Comparison of ENCODE assay signal across 15 cellular contexts in the genomic region with DNA sequence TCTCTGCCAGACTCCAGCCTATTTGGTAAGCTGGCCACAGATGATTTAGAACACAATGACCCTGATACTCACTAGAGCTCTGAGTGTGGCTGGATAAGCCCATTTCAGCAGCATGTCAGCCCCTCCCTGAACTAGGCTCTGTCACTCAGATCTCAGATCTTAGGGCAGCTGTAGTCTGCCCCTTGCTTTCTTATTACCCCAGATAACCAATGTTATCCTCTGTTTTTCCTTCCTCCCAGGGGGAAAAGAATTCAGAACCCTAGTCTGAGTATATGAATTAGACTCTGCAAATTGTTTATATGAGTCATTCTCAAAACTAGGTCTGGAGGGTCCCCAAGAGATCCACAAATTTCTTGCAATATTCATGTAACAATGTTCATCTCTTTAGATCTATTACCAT.
DNase-seq lines count a peak whose midpoint lies in the region; ATAC-seq, FAIRE-seq and TF ChIP-seq lines count a peak whose summit lies in the region.
"Had no signal": no experiment of that assay in that cellular context is flagged by ENCODE, and none has a peak within 500 bp of the region (broad histone marks: within the 10 kb centered on the region; RNA-seq: fewer than 3 reads in every experiment).

No MANE protein-coding gene starts in this region.

- TF ChIP-seq CTCF in AG04450 (IDR thresholded peaks at IDR 0.05; ENCODE audit: low read depth, low read length) (no peak), sigmoid colon (IDR thresholded peaks at IDR 0.05) (no peak), D721Med (IDR thresholded peaks at IDR 0.05; ENCODE audit: insufficient read depth, missing control alignments) (no peak)

- ATAC-seq in T-helper 17 cell (no peak), HG03342 (IDR thresholded peaks at IDR 0.05; ENCODE audit: unreplicated experiment) (no peak)

- DNase-seq in AG04450 (ENCODE audit: low read depth, low spot score) (peak; percentile 20), HS-5 (ENCODE audit: low read depth) (peak; percentile 32), astrocyte of the hippocampus (ENCODE audit: low read depth, low spot score) (peak; percentile 54), kidney tubule cell (ENCODE audit: low spot score) (peak; percentile 22), T-helper 17 cell (no peak), sigmoid colon (no peak), D721Med (ENCODE audit: insufficient read length, low spot score) (no peak)
- DNase-seq: activated naive CD8-positive, alpha-beta T cell treated with anti-CD3 and anti-CD28 coated beads, Interleukin-2, amount 10 ng/mL, durations not matched to agents 7 days and 5 days; effector memory CD4-positive, alpha-beta T cell; NCI-H1092; NCI-H345; stimulated activated CD4-positive, alpha-beta T cell treated with anti-CD3 and anti-CD28 coated beads, Interleukin-4, amount 100 ng/mL, for 1 hour had no signal

- H3K4me1 Mint-ChIP-seq in T-helper 17 cell, result no peaks in the 10 kb centered on the region
- H3K4me1 Mint-ChIP-seq: activated naive CD8-positive, alpha-beta T cell treated with anti-CD3 and anti-CD28 coated beads, Interleukin-2, amount 10 ng/mL, durations not matched to agents 7 days and 5 days had no signal

- TF ChIP-seq POLR2A in sigmoid colon (IDR thresholded peaks at IDR 0.05), result no peak

- CTCF ChIA-PET in AG04450 (lab: Charles Lee), result interaction anchor here (0.6 kb wide), 1 partner anchor 55 kb away, joined by 15 read pairs; no protein-coding TSS in a partner anchor

- no peaks in the 10 kb centered on the region for H3K27me3 Mint-ChIP-seq in T-helper 17 cell
- H3K27me3 Mint-ChIP-seq: activated naive CD8-positive, alpha-beta T cell treated with anti-CD3 and anti-CD28 coated beads, Interleukin-2, amount 10 ng/mL, durations not matched to agents 7 days and 5 days had no signal

- no peaks in the 10 kb centered on the region for H3K36me3 Mint-ChIP-seq in T-helper 17 cell (ENCODE audit: low read depth)
- H3K36me3 Mint-ChIP-seq: activated naive CD8-positive, alpha-beta T cell treated with anti-CD3 and anti-CD28 coated beads, Interleukin-2, amount 10 ng/mL, durations not matched to agents 7 days and 5 days had no signal

- POLR2A ChIA-PET in AG04450 (lab: Yijun Ruan, JAX), result interaction anchor here (0.9 to 1.5 kb wide), 4 partner anchors 30 to 236 kb away, joined by 3 to 4 read pairs (median 4); no protein-coding TSS in a partner anchor

- TF ChIP-seq EP300 in sigmoid colon (IDR thresholded peaks at IDR 0.05), result no peak

- no peak overlapping the region for H3K4me3 Mint-ChIP-seq in T-helper 17 cell
- H3K4me3 Mint-ChIP-seq: activated naive CD8-positive, alpha-beta T cell treated with anti-CD3 and anti-CD28 coated beads, Interleukin-2, amount 10 ng/mL, durations not matched to agents 7 days and 5 days had no signal

- H3K36me3 ChIP-seq in sigmoid colon, result no peaks in the 10 kb centered on the region

- H3K27ac ChIP-seq in AG04450 (ENCODE audit: low read depth, low read length) (peak overlapping the region; percentile 86), sigmoid colon (peak overlapping the region in 2 of 4 donors; percentile 58 to 68)
- H3K27ac ChIP-seq: parathyroid adenoma had no signal

- H3K9me3 ChIP-seq in AG04450 (ENCODE audit: control insufficient read depth, insufficient read depth, low read length) (no peaks in the 10 kb centered on the region; the same call in 1 of the 2 replicates), T-helper 17 cell (ENCODE audit: control insufficient read depth, low read length, poor library complexity, severe bottlenecking) (no peaks in the 10 kb centered on the region), sigmoid colon (no peaks in the 10 kb centered on the region)

- peaks cover 0 to 44% (median 26%) of the 10 kb centered on the region in 4 donors for H3K4me1 ChIP-seq in sigmoid colon
- H3K4me1 ChIP-seq: parathyroid adenoma had no signal

- no peak for FAIRE-seq in D721Med (lab: Jason Lieb, UNC)
- FAIRE-seq: TTC549 had no signal

- no peak overlapping the region for H3K27ac Mint-ChIP-seq in T-helper 17 cell
- H3K27ac Mint-ChIP-seq: activated naive CD8-positive, alpha-beta T cell treated with anti-CD3 and anti-CD28 coated beads, Interleukin-2, amount 10 ng/mL, durations not matched to agents 7 days and 5 days had no signal

- H3K27me3 ChIP-seq in AG04450 (ENCODE audit: control insufficient read depth, insufficient read depth, low read length), result no peaks in the 10 kb centered on the region
- H3K27me3 ChIP-seq in sigmoid colon, result no peaks in the 10 kb centered on the region

- H3K4me3 ChIP-seq in AG04450 (ENCODE audit: low read depth, low read length) (no peak overlapping the region), sigmoid colon (no peak overlapping the region)

- intact Hi-C loops in sigmoid colon (cut with DNase I), result no loop called here

Comparison
In these comparisons a context has a peak if more than half of its experiments do, and no peak if none do; other contexts are left out.
1. DNase-seq: peak in AG04450 (single experiment), HS-5 (single experiment), astrocyte of the hippocampus (single experiment) and kidney tubule cell (single experiment); none in T-helper 17 cell (0 of 3), sigmoid colon (single experiment) and D721Med (single experiment).